In the genomic region with DNA sequence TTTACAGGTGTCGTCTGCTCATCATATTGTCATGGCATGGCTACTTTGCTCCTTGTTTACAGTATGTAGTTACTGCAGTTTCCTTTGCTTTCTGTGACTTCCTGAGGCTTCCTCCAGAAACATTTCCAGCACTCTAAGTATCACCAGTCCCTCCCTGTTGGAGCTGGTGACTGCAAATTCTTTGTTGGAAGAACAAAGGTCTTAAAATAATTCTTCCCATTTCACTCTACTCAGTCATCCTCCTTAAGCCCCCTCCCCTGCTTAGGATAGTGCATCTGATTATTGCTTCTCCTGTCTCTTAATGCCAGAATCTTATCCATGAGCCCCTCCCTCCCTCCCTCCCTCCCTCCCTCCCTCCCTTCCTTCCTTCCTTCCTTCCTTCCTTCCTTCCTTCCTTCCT, we compare ENCODE assay signal across 9 cellular contexts.
"Had no signal": no experiment of that assay in that cellular context is flagged by ENCODE, and none has a peak within 500 bp of the region (broad histone marks: within the 10 kb centered on the region; RNA-seq: fewer than 3 reads in every experiment).

No MANE protein-coding gene starts in this region.

- H3K9ac ChIP-seq: GM23248 had no signal

- H2AFZ ChIP-seq: GM23248 had no signal

- H3K27ac ChIP-seq: GM23248, HL-60 had no signal

- H3K4me3 ChIP-seq: GM23248, HAP-1 had no signal

- H3K27me3 Mint-ChIP-seq: IgD-negative memory B cell had no signal

- ATAC-seq: HCT116, HepG2 had no signal

- H3K4me3 Mint-ChIP-seq: HFFc6 had no signal

- H3K9me3 ChIP-seq: HAP-1 had no signal

- H3K4me1 ChIP-seq: HAP-1 had no signal

- H3K9me3 Mint-ChIP-seq: HFFc6 had no signal

- DNase-seq: GM23248, GOT3, H7, HFFc6 had no signal

- H3K27ac Mint-ChIP-seq: HFFc6, IgD-negative memory B cell had no signal

- H3K36me3 Mint-ChIP-seq: IgD-negative memory B cell had no signal

- H3K36me3 ChIP-seq: HAP-1 had no signal
